ENCODE assay signal across 8 cellular contexts in genomic region chr9:19379697-19380046, GRCh38. TPM values are rescaled to one million over a fixed set of nuclear protein-coding genes. Genes with fewer than 3 reads are reported as not detected.
DNase-seq lines count a peak whose midpoint lies in the region; ATAC-seq lines count a peak whose summit lies in the region.

No MANE protein-coding gene starts in this region.

- peaks cover 20% of the 10 kb centered on the region for H3K36me3 ChIP-seq in rectal smooth muscle tissue (ENCODE audit: control insufficient read depth, insufficient read depth, low read length)

- H3K27me3 ChIP-seq in rectal smooth muscle tissue (ENCODE audit: control insufficient read depth, insufficient read depth, low read length): no peaks in the 10 kb centered on the region

- H3K4me3 ChIP-seq in rectal smooth muscle tissue (ENCODE audit: low read length): peak overlapping the region; percentile 83

- H3K9ac ChIP-seq in rectal smooth muscle tissue (ENCODE audit: low read length): peak overlapping the region; percentile 72

- DNase-seq in GM04504 (ENCODE audit: low read depth) (peak; percentile 15), HuH-7 (ENCODE audit: low spot score) (peak; percentile 8), activated gamma-delta T cell (lab: John Stamatoyannopoulos, UW) (peak; percentile 42), cardiac septum (ENCODE audit: low spot score) (peak; percentile 76), DMS 273 (lab: John Stamatoyannopoulos, UW; ENCODE audit: unreplicated experiment) (no peak), NCI-H187 (lab: John Stamatoyannopoulos, UW) (no peak)

- H3K4me1 ChIP-seq in rectal smooth muscle tissue (ENCODE audit: control insufficient read depth, insufficient read depth, low read length): peaks cover 3% of the 10 kb centered on the region

- intact Hi-C loops in cardiac septum (cut with DNase I): loop anchor here (1.0 to 10.0 kb wide), 6 partner anchors 29 to 255 kb away; partner anchors contain the start of genes DENND4C and PLIN2

- ATAC-seq in GM21526 (IDR thresholded peaks at IDR 0.05; ENCODE audit: low FRiP score, unreplicated experiment): peak; percentile 34

- H3K27ac ChIP-seq in rectal smooth muscle tissue (ENCODE audit: low read depth, low read length): peak overlapping the region; percentile 92

RNA-seq across cellular contexts. Expression of gene RPS6, which starts 0.4 kb away (rescaled TPM):
- 810 TPM for total RNA-seq in cardiac septum

RNA-seq across cellular contexts. Expression of gene ACER2, which starts 29.1 kb away (rescaled TPM):
- 4.1 TPM for total RNA-seq in cardiac septum

Comparison
In these comparisons a context has a peak if more than half of its experiments do, and no peak if none do; other contexts are left out.
1. DNase-seq: peak in GM04504 (single experiment), HuH-7 (single experiment), activated gamma-delta T cell (single experiment) and cardiac septum (single experiment); none in DMS 273 (single experiment) and NCI-H187 (0 of 2).